In genomic region chr2:80454628-80455027, GRCh38 we compare ENCODE assay signal across 20 cellular contexts.
DNase-seq lines count a peak whose midpoint lies in the region; ATAC-seq, FAIRE-seq and TF ChIP-seq lines count a peak whose summit lies in the region.
"Had no signal": no experiment of that assay in that cellular context is flagged by ENCODE, and none has a peak within 500 bp of the region (broad histone marks: within the 10 kb centered on the region; RNA-seq: fewer than 3 reads in every experiment).

No MANE protein-coding gene starts in this region.

- H4K8ac ChIP-seq in H1 (ENCODE audit: extremely low read depth, insufficient read depth, low read length): peak overlapping the region; percentile 68

- H3K27ac Mint-ChIP-seq in mesothelial cell of epicardium: peak overlapping the region; percentile 76
- no peak overlapping the region for H3K27ac Mint-ChIP-seq in activated naive CD8-positive, alpha-beta T cell treated with anti-CD3 and anti-CD28 coated beads for 36 hours
- H3K27ac Mint-ChIP-seq in T-cell: no peak overlapping the region
- H3K27ac Mint-ChIP-seq: activated CD4-positive, alpha-beta T cell treated with anti-CD3 and anti-CD28 coated beads, Interleukin-2, amount 10 ng/mL, durations not matched to agents 7 days and 5 days; CD8-positive, alpha-beta T cell; stimulated activated memory B cell treated with anti-CD40 and anti-IgM and Interleukin-4, amounts not matched to agents 10 μg/mL and 1 μg/mL and 100 μg/mL, for 72 hours; type B pancreatic cell had no signal

- no peaks in the 10 kb centered on the region for H3K79me2 ChIP-seq in H1 (ENCODE audit: control insufficient read depth in 1 of 2, insufficient read depth in 2 of 2, low read length in 2 of 2)

- no peaks in the 10 kb centered on the region for H3K23me2 ChIP-seq in H1 (ENCODE audit: low read depth, low read length)

- DNase-seq in NCI-H2227 (lab: John Stamatoyannopoulos, UW; ENCODE audit: unreplicated experiment) (peak; percentile 30), NCI-H2227 treated with DMSO at 0.1 percent for 48 hours (lab: John Stamatoyannopoulos, UW) (no peak), H1 (ENCODE audit: low read depth in 1 of 2, low spot score in 2 of 2) (no peak), mesothelial cell of epicardium (ENCODE audit: low spot score in 2 of 2, unreplicated experiment in 2 of 2) (no peak), upper lobe of right lung (peak; percentile 54), T-cell (no peak)
- no peak for DNase-seq in activated naive CD8-positive, alpha-beta T cell treated with anti-CD3 and anti-CD28 coated beads for 36 hours
- DNase-seq: activated CD4-positive, alpha-beta T cell treated with anti-CD3 and anti-CD28 coated beads, Interleukin-2, amount 10 ng/mL, durations not matched to agents 7 days and 5 days; activated naive CD4-positive, alpha-beta T cell treated with anti-CD3 and anti-CD28 coated beads, Interleukin-2, amount 50 U/mL, for 16 hours; activated T-cell treated with anti-CD3 and anti-CD28 coated beads for 4 hours; CD8-positive, alpha-beta T cell; H9; mammary epithelial cell; NCI-H2029; T-helper 9 cell had no signal

- peaks cover 27% of the 10 kb centered on the region for H3K4me1 Mint-ChIP-seq in mesothelial cell of epicardium
- H3K4me1 Mint-ChIP-seq in activated naive CD8-positive, alpha-beta T cell treated with anti-CD3 and anti-CD28 coated beads for 36 hours: no peaks in the 10 kb centered on the region
- H3K4me1 Mint-ChIP-seq in T-cell: no peaks in the 10 kb centered on the region
- H3K4me1 Mint-ChIP-seq: activated CD4-positive, alpha-beta T cell treated with anti-CD3 and anti-CD28 coated beads, Interleukin-2, amount 10 ng/mL, durations not matched to agents 7 days and 5 days; stimulated activated memory B cell treated with anti-CD40 and anti-IgM and Interleukin-4, amounts not matched to agents 10 μg/mL and 1 μg/mL and 100 μg/mL, for 72 hours had no signal

- no peak for TF ChIP-seq POLR2A in H1 (IDR thresholded peaks at IDR 0.05; ENCODE audit: control extremely low read depth in 1 of 2, low read depth in 2 of 2, low read length in 2 of 2)

- peaks cover 0 to 10% (median 0%) of the 10 kb centered on the region in 4 experiments; a peak in 2 of 7 replicates for H3K4me1 ChIP-seq in H1 (replicated peaks in 1 of 4; ENCODE audit: control insufficient read depth in 3 of 4, insufficient read depth in 4 of 4, low read length in 3 of 4)
- H3K4me1 ChIP-seq in upper lobe of right lung: no peaks in the 10 kb centered on the region

- H3K56ac ChIP-seq in H1 (replicated peaks; ENCODE audit: insufficient read length, low read depth, low read length): no peak overlapping the region

- TF ChIP-seq CTCF in H1 (IDR thresholded peaks at IDR 0.05; ENCODE audit: control extremely low read depth in 1 of 3, insufficient read depth in 1 of 3, low read depth in 1 of 3, low read length in 3 of 3) (no peak), mesothelial cell of epicardium (IDR thresholded peaks at IDR 0.05; ENCODE audit: unreplicated experiment) (no peak), upper lobe of right lung (IDR thresholded peaks at IDR 0.05) (no peak)

- ATAC-seq in upper lobe of right lung (peak; percentile 25), HG02759 (IDR thresholded peaks at IDR 0.05; ENCODE audit: unreplicated experiment) (no peak), T-cell (replicated peaks in 1 of 4) (no peak)
- ATAC-seq: CD8-positive, alpha-beta T cell; stimulated activated memory B cell treated with anti-CD40 and anti-IgM and Interleukin-4, amounts not matched to agents 10 μg/mL and 1 μg/mL and 100 μg/mL, for 72 hours had no signal

- H2BK120ac ChIP-seq in H1 (replicated peaks; ENCODE audit: low read depth, low read length): no peak overlapping the region

- CTCF ChIA-PET in H1 (lab: Charles Lee; ENCODE audit: partially characterized antibody): interaction anchor here (1.0 to 2.1 kb wide), 4 partner anchors 12 to 390 kb away, joined by 3 to 6 read pairs (median 4); no protein-coding TSS in a partner anchor
- CTCF ChIA-PET in T-cell (lab: Charles Lee): no interaction called here

- WGBS in H1 (ENCODE audit: extremely low coverage in 1 of 2, insufficient coverage in 1 of 2, insufficient read length in 1 of 2, insufficient replicate concordance in 2 of 2, low coverage in 1 of 2, low lambda C conversion rate in 2 of 2, missing lambda C conversion rate in 1 of 2), 2 experiments: 92% methylated on average over 7 of the region's 7 CpGs; no CpG with 5 or more reads in 1 of the 2 experiments

- POLR2A ChIA-PET in H1 (lab: Charles Lee; ENCODE audit: partially characterized antibody) (no interaction called here), T-cell (lab: Charles Lee) (no interaction called here)

- H3K4ac ChIP-seq in H1 (replicated peaks; ENCODE audit: insufficient read length, low read depth, low read length): no peak overlapping the region

- FAIRE-seq in H1 (lab: Jason Lieb, UNC): no peak
- FAIRE-seq: bronchial epithelial cell had no signal

- no peak overlapping the region for H2BK20ac ChIP-seq in H1 (ENCODE audit: low read length)

- no peak overlapping the region for H3K14ac ChIP-seq in H1 (ENCODE audit: insufficient read length)

- no peaks in the 10 kb centered on the region for H3K27me3 ChIP-seq in H1 (replicated peaks in 1 of 4; ENCODE audit: control insufficient read depth in 3 of 4, extremely low read depth in 1 of 4, insufficient read depth in 3 of 4, low read length in 3 of 4)
- H3K27me3 ChIP-seq in upper lobe of right lung: no peaks in the 10 kb centered on the region
- H3K27me3 ChIP-seq: neutrophil had no signal

- H3K9ac ChIP-seq in H1 (replicated peaks in 1 of 4; ENCODE audit: extremely low read depth in 1 of 4, low read depth in 3 of 4, low read length in 3 of 4): no peak overlapping the region

- H2BK12ac ChIP-seq in H1 (ENCODE audit: low read depth, low read length): no peak overlapping the region

- H3K27me3 Mint-ChIP-seq in mesothelial cell of epicardium (ENCODE audit: low read depth): no peaks in the 10 kb centered on the region
- no peaks in the 10 kb centered on the region for H3K27me3 Mint-ChIP-seq in activated naive CD8-positive, alpha-beta T cell treated with anti-CD3 and anti-CD28 coated beads for 36 hours
- no peaks in the 10 kb centered on the region for H3K27me3 Mint-ChIP-seq in T-cell
- H3K27me3 Mint-ChIP-seq: activated CD4-positive, alpha-beta T cell treated with anti-CD3 and anti-CD28 coated beads, Interleukin-2, amount 10 ng/mL, durations not matched to agents 7 days and 5 days; stimulated activated memory B cell treated with anti-CD40 and anti-IgM and Interleukin-4, amounts not matched to agents 10 μg/mL and 1 μg/mL and 100 μg/mL, for 72 hours had no signal

- no peaks in the 10 kb centered on the region for H3K36me3 ChIP-seq in H1 (ENCODE audit: control insufficient read depth in 2 of 4, insufficient read depth in 4 of 4, low read length in 3 of 4)
- H3K36me3 ChIP-seq in upper lobe of right lung: no peaks in the 10 kb centered on the region
- H3K36me3 ChIP-seq: neutrophil had no signal

- H3K36me3 Mint-ChIP-seq in mesothelial cell of epicardium (peaks cover 2% of the 10 kb centered on the region), T-cell (no peaks in the 10 kb centered on the region)
- no peaks in the 10 kb centered on the region for H3K36me3 Mint-ChIP-seq in activated naive CD8-positive, alpha-beta T cell treated with anti-CD3 and anti-CD28 coated beads for 36 hours
- H3K36me3 Mint-ChIP-seq: CD8-positive, alpha-beta T cell; stimulated activated memory B cell treated with anti-CD40 and anti-IgM and Interleukin-4, amounts not matched to agents 10 μg/mL and 1 μg/mL and 100 μg/mL, for 72 hours; type B pancreatic cell had no signal

- H4K91ac ChIP-seq in H1 (replicated peaks; ENCODE audit: insufficient read length, low read length): no peak overlapping the region

- TF ChIP-seq RAD21 in H1 (IDR thresholded peaks at IDR 0.05 in 1 of 2, conservative IDR thresholded peaks at IDR 0.05 in 1 of 2; ENCODE audit: low read depth in 2 of 2, low read length in 2 of 2): no peak

- no peak overlapping the region for H3K18ac ChIP-seq in H1 (ENCODE audit: extremely low read depth, low read length)

- H3K4me2 ChIP-seq in H1 (ENCODE audit: insufficient read depth in 1 of 2, low read depth in 2 of 2, low read length in 2 of 2): no peak overlapping the region

- H2AK5ac ChIP-seq in H1 (ENCODE audit: low read depth, low read length): no peak overlapping the region

- no peak overlapping the region for H4K5ac ChIP-seq in H1 (ENCODE audit: insufficient read length, low read depth, low read length)

- H2BK5ac ChIP-seq in H1 (ENCODE audit: low read depth, low read length): no peak overlapping the region

- H3K9me3 ChIP-seq in H1 (ENCODE audit: insufficient read depth in 2 of 2, low read depth in 1 of 2, low read length in 1 of 2) (no peaks in the 10 kb centered on the region), upper lobe of right lung (no peaks in the 10 kb centered on the region)
- H3K9me3 ChIP-seq: neutrophil had no signal

- TF ChIP-seq EP300 in H1 (IDR thresholded peaks at IDR 0.05; ENCODE audit: borderline replicate concordance in 1 of 2, low read depth in 2 of 2, low read length in 2 of 2): no peak

- H2BK15ac ChIP-seq in H1 (ENCODE audit: low read length): no peak overlapping the region

- H3K27ac ChIP-seq in H1 (ENCODE audit: low read depth, low read length) (no peak overlapping the region), upper lobe of right lung (no peak overlapping the region)
- H3K27ac ChIP-seq: neutrophil had no signal

- H3K4me3 Mint-ChIP-seq in mesothelial cell of epicardium: no peak overlapping the region
- H3K4me3 Mint-ChIP-seq in activated naive CD8-positive, alpha-beta T cell treated with anti-CD3 and anti-CD28 coated beads for 36 hours: no peak overlapping the region
- no peak overlapping the region for H3K4me3 Mint-ChIP-seq in T-cell
- H3K4me3 Mint-ChIP-seq: activated CD4-positive, alpha-beta T cell treated with anti-CD3 and anti-CD28 coated beads, Interleukin-2, amount 10 ng/mL, durations not matched to agents 7 days and 5 days; CD8-positive, alpha-beta T cell; H9; stimulated activated memory B cell treated with anti-CD40 and anti-IgM and Interleukin-4, amounts not matched to agents 10 μg/mL and 1 μg/mL and 100 μg/mL, for 72 hours; type B pancreatic cell had no signal

- H2AFZ ChIP-seq in H1 (ENCODE audit: low read length): no peak overlapping the region

- H3K9me3 Mint-ChIP-seq in mesothelial cell of epicardium (peaks cover 4% of the 10 kb centered on the region), T-cell (peaks cover 3 to 18% (median 13%) of the 10 kb centered on the region in 3 donors)
- peaks cover 3% of the 10 kb centered on the region for H3K9me3 Mint-ChIP-seq in activated naive CD8-positive, alpha-beta T cell treated with anti-CD3 and anti-CD28 coated beads for 36 hours
- H3K9me3 Mint-ChIP-seq: H9, type B pancreatic cell had no signal

- H3K79me1 ChIP-seq in H1 (ENCODE audit: low read depth, low read length): no peaks in the 10 kb centered on the region

- H3K4me3 ChIP-seq in H1 (ENCODE audit: extremely low read depth in 1 of 4, insufficient read depth in 2 of 4, low read depth in 3 of 4, low read length in 4 of 4) (no peak overlapping the region), upper lobe of right lung (no peak overlapping the region)

- no peak overlapping the region for H3K23ac ChIP-seq in H1 (ENCODE audit: insufficient read length)

- no peaks in the 10 kb centered on the region for H4K20me1 ChIP-seq in H1 (replicated peaks in 1 of 2; ENCODE audit: control insufficient read depth in 1 of 2, insufficient read depth in 2 of 2, low read length in 2 of 2)

- intact Hi-C loops in upper lobe of right lung (cut with DNase I): no loop called here

TF ChIP-seq in H1, 55 proteins besides CTCF, POLR2A, EP300 and RAD21 (continues in another document):
- no peak for TF ChIP-seq TCF12 (IDR thresholded peaks at IDR 0.05; ENCODE audit: low read depth, low read length)

Comparison
In these comparisons a context has a peak if more than half of its experiments do, and no peak if none do; other contexts are left out.
1. DNase-seq: peak in NCI-H2227 (single experiment) and upper lobe of right lung (single experiment); none in NCI-H2227 treated with DMSO at 0.1 percent for 48 hours (single experiment), H1 (0 of 2), mesothelial cell of epicardium (0 of 2), activated naive CD8-positive, alpha-beta T cell treated with anti-CD3 and anti-CD28 coated beads for 36 hours (single experiment) and T-cell (0 of 34).